In genomic region chr21:33096426-33096825, GRCh38 we compare ENCODE assay signal across 1 cellular context.
A peak's percentile ranks its signal among the peaks of the same experiment; 100 is the strongest.
TF ChIP-seq lines count a peak whose summit lies in the region.

No MANE protein-coding gene starts in this region.

TF ChIP-seq in K562, 482 proteins besides CTCF, POLR2A, EP300 and RAD21:
- TF ChIP-seq GTF3C2 (IDR thresholded peaks at IDR 0.05; ENCODE audit: borderline replicate concordance, extremely low read depth, insufficient read length) (no peak), SFPQ (IDR thresholded peaks at IDR 0.05; ENCODE audit: low read depth, low read length) (no peak), KDM2B (CRISPR knock-in tag; IDR thresholded peaks at IDR 0.05) (no peak), SPI1 (IDR thresholded peaks at IDR 0.05; ENCODE audit: borderline replicate concordance, low read depth, low read length) (peak; percentile 87), NEUROD1 (IDR thresholded peaks at IDR 0.05; ENCODE audit: borderline replicate concordance, low read depth, low read length, partially characterized antibody) (no peak)
